ENCODE assay signal across 12 cellular contexts in the genomic region with DNA sequence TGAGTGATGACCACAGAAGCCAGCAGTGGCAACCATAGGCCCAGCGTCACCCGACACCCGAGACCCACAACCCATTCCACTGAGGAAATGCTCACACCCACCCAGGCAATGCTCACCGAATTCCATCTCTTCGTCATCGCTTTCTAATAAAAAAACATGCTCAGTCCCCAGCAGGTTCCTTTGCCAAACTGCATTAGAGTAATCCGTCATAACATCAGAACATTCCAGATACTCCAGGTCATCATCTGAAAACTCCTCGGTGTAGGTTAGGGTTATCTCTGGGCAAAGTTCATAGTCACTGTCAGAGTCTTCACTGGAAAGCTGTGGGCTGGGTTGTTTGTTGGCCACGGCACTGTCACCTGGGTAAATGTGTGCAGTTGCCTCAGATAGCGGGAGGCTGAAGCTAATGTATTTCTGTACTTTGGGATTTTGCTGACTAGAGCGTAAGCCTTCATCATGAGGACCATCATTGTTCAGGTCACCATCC. TPM values are rescaled to one million over a fixed set of nuclear protein-coding genes. Genes with fewer than 3 reads are reported as not detected.
A peak's percentile ranks its signal among the peaks of the same experiment; 100 is the strongest.
DNase-seq lines count a peak whose midpoint lies in the region; ATAC-seq and TF ChIP-seq lines count a peak whose summit lies in the region.
"Had no signal": no experiment of that assay in that cellular context is flagged by ENCODE, and none has a peak within 500 bp of the region (broad histone marks: within the 10 kb centered on the region; RNA-seq: fewer than 3 reads in every experiment).

No MANE protein-coding gene starts in this region.

- H3K27me3 ChIP-seq in mesendoderm (ENCODE audit: insufficient read depth, low read length, poor library complexity), result no peaks in the 10 kb centered on the region
- H3K27me3 ChIP-seq in H7 (ENCODE audit: control insufficient read depth, insufficient read depth, low read length), result no peaks in the 10 kb centered on the region
- H3K27me3 ChIP-seq in adrenal gland, result no peaks in the 10 kb centered on the region

- peak overlapping the region; percentile 75 for H2BK120ac ChIP-seq in mesendoderm (ENCODE audit: low read depth, low read length)

- H3K18ac ChIP-seq in mesendoderm (ENCODE audit: low read length), result peak overlapping the region; percentile 85

- H3K4me1 ChIP-seq in mesendoderm (ENCODE audit: control insufficient read depth, low read depth, low read length), result peaks cover 15% of the 10 kb centered on the region
- H3K4me1 ChIP-seq in adrenal gland (replicated peaks in 1 of 2), result no peaks in the 10 kb centered on the region

- H2AK5ac ChIP-seq in mesendoderm (ENCODE audit: low read length), result no peak overlapping the region

- POLR2A ChIA-PET in AG04449 (lab: Yijun Ruan, JAX), result interaction anchor here (0.9 to 2.0 kb wide), 4 partner anchors 11 to 681 kb away, joined by 3 to 10 read pairs (median 6); partner anchors contain the start of gene MALT1

- no peak overlapping the region for H3K9ac ChIP-seq in mesendoderm (ENCODE audit: low read length)

- intact Hi-C loops in adrenal gland (cut with DNase I), result no loop called here

- no peak overlapping the region for H3K4me2 ChIP-seq in mesendoderm (ENCODE audit: low read length)

- H3K27ac ChIP-seq in mesendoderm (ENCODE audit: low read depth, low read length) (peak overlapping the region; percentile 42), adrenal gland (no peak overlapping the region)
- H3K27ac ChIP-seq: esophagus muscularis mucosa had no signal

- no peak overlapping the region for H4K5ac ChIP-seq in mesendoderm (ENCODE audit: low read length)

- no peaks in the 10 kb centered on the region for H3K9me3 ChIP-seq in adrenal gland (replicated peaks in 1 of 3)
- H3K9me3 ChIP-seq: esophagus muscularis mucosa had no signal

- WGBS in mesendoderm (ENCODE audit: extremely low coverage, insufficient coverage, low lambda C conversion rate), result no CpG with 5 or more reads among the region's 11 CpGs
- 90 to 92% (median 90%) methylated on average over 11 of the region's 11 CpGs for WGBS in adrenal gland, 4 donors

- H3K4me3 ChIP-seq in AG04449 (ENCODE audit: low read depth, low read length) (peak overlapping the region; percentile 61), astrocyte of the spinal cord (ENCODE audit: low read depth, low read length) (peak overlapping the region; percentile 50), mesendoderm (ENCODE audit: low read length) (no peak overlapping the region), H7 (ENCODE audit: insufficient read depth, low read depth, low read length) (no peak overlapping the region), adrenal gland (no peak overlapping the region)
- H3K4me3 ChIP-seq: esophagus muscularis mucosa, lung had no signal

- no peak for TF ChIP-seq POLR2A in adrenal gland (IDR thresholded peaks at IDR 0.05)

- no peak for ATAC-seq in HG03045 (IDR thresholded peaks at IDR 0.05; ENCODE audit: unreplicated experiment)
- ATAC-seq: stimulated activated effector memory CD8-positive, alpha-beta T cell treated with anti-CD3 and anti-CD28 coated beads, Interleukin-12 subunit alpha, Interleukin-12 subunit beta, amount 100 ng/mL, for 72 hours had no signal

- peak overlapping the region; percentile 15 for H2BK5ac ChIP-seq in mesendoderm (ENCODE audit: low read length)

- no peaks in the 10 kb centered on the region for H3K79me1 ChIP-seq in mesendoderm (ENCODE audit: low read length)

- CTCF ChIA-PET in AG04449 (lab: Yijun Ruan, JAX), result interaction anchor here (1.0 to 1.5 kb wide), 2 partner anchors 11 to 185 kb away, joined by 3 to 6 read pairs; no protein-coding TSS in a partner anchor

- peak overlapping the region; percentile 80 for H3K56ac ChIP-seq in mesendoderm (ENCODE audit: low read length)

- in situ Hi-C loops in astrocyte of the spinal cord (cut with HindIII; ENCODE audit: low sequenced_read_pairs), result no loop called here

- no peak overlapping the region for H2BK15ac ChIP-seq in mesendoderm (replicated peaks; ENCODE audit: low read depth)

- no peaks in the 10 kb centered on the region for H3K79me2 ChIP-seq in mesendoderm (ENCODE audit: control insufficient read depth, insufficient read depth, low read length)

- no peak for TF ChIP-seq CTCF in AG04449 (IDR thresholded peaks at IDR 0.05; ENCODE audit: insufficient read depth, low read length, missing control alignments)
- TF ChIP-seq CTCF in astrocyte of the spinal cord (IDR thresholded peaks at IDR 0.05; ENCODE audit: low read depth, low read length), result no peak
- no peak for TF ChIP-seq CTCF in adrenal gland (IDR thresholded peaks at IDR 0.05)

- H4K8ac ChIP-seq in mesendoderm (ENCODE audit: low read depth, low read length), result no peak overlapping the region

- peak; percentile 86 for DNase-seq in AG04449 (ENCODE audit: low read depth, low spot score)
- DNase-seq in HCEC 1CT, result peak; percentile 85
- DNase-seq in astrocyte of the spinal cord (ENCODE audit: low read depth, low spot score), result peak; percentile 83
- peak; percentile 54 for DNase-seq in mesendoderm
- DNase-seq in activated CD4-positive, CD25-positive, alpha-beta regulatory T cell (lab: John Stamatoyannopoulos, UW), result no peak
- DNase-seq in H7, result no peak
- DNase-seq in adrenal gland, result no peak
- DNase-seq: Calu3 had no signal

- peak overlapping the region; percentile 38 for H3K4ac ChIP-seq in mesendoderm (ENCODE audit: low read depth, low read length)

- H3K23ac ChIP-seq in mesendoderm (ENCODE audit: low read length), result no peak overlapping the region

- H3K36me3 ChIP-seq in mesendoderm (ENCODE audit: control insufficient read depth, insufficient read depth, low read length), result no peaks in the 10 kb centered on the region
- H3K36me3 ChIP-seq in H7 (replicated peaks; ENCODE audit: control insufficient read depth, insufficient read depth, low read length), result no peaks in the 10 kb centered on the region
- no peaks in the 10 kb centered on the region for H3K36me3 ChIP-seq in adrenal gland (replicated peaks in 1 of 2)
- H3K36me3 ChIP-seq: esophagus muscularis mucosa had no signal

RNA-seq across cellular contexts. Expression of gene ALPK2, which starts 49.3 kb away (rescaled TPM):
- 3.0 TPM for polyA plus RNA-seq in mesendoderm (2013, experiment 1 of 2)
- 3.0 TPM for polyA plus RNA-seq in mesendoderm (2013, experiment 2 of 2)
- 0.26 and 0.42 TPM in 2 replicates for total RNA-seq in H7 (2014; rRNA removed; shearing (Covaris generic))
- under 1 TPM in 1 of 8 donors, not detected in 7; 0.07 TPM for total RNA-seq in adrenal gland
- under 1 TPM in 2 of 3 donors, not detected in 1; under 0.01 to 0.08 TPM for polyA plus RNA-seq in adrenal gland
- total RNA-seq: Calu3 had no signal

Comparison
In these comparisons a context has a peak if more than half of its experiments do, and no peak if none do; other contexts are left out.
1. DNase-seq: peak in AG04449 (single experiment), HCEC 1CT (single experiment), astrocyte of the spinal cord (single experiment) and mesendoderm (single experiment); none in activated CD4-positive, CD25-positive, alpha-beta regulatory T cell (0 of 4), H7 (single experiment) and adrenal gland (0 of 7).
2. H3K4me3 ChIP-seq: peak in AG04449 (single experiment) and astrocyte of the spinal cord (single experiment); none in mesendoderm (single experiment), H7 (single experiment) and adrenal gland (0 of 4).